ENCODE assay signal across 31 cellular contexts in genomic region chr17:78268191-78268874, GRCh38. TPM values are rescaled to one million over a fixed set of nuclear protein-coding genes. Genes with fewer than 3 reads are reported as not detected.
DNase-seq lines count a peak whose midpoint lies in the region; ATAC-seq and TF ChIP-seq lines count a peak whose summit lies in the region.
"Had no signal": no experiment of that assay in that cellular context is flagged by ENCODE, and none has a peak within 500 bp of the region (broad histone marks: within the 10 kb centered on the region; RNA-seq: fewer than 3 reads in every experiment).

No MANE protein-coding gene starts in this region.

- H3K9me3 ChIP-seq in right cardiac atrium (ENCODE audit: control insufficient read depth, low read length), result no peaks in the 10 kb centered on the region
- H3K9me3 ChIP-seq in right atrium auricular region, result no peaks in the 10 kb centered on the region
- no peaks in the 10 kb centered on the region for H3K9me3 ChIP-seq in upper lobe of right lung
- no peaks in the 10 kb centered on the region for H3K9me3 ChIP-seq in thyroid gland
- H3K9me3 ChIP-seq: ascending aorta, heart left ventricle, Peyer's patch, psoas muscle had no signal

- CTCF ChIA-PET in activated CD4-positive, alpha-beta T cell treated with anti-CD3 and anti-CD28 coated beads, Interleukin-2, amount 10 ng/mL, durations not matched to agents 7 days and 5 days (lab: Charles Lee), result interaction anchor here (1.4 to 2.8 kb wide), 2 partner anchors 18 to 20 kb away, joined by 3 to 10 read pairs; no protein-coding TSS in a partner anchor
- CTCF ChIA-PET in activated CD8-positive, alpha-beta T cell treated with anti-CD3 and anti-CD28 coated beads, Interleukin-2, amount 10 ng/mL, durations not matched to agents 7 days and 5 days (lab: Charles Lee), result interaction anchor here (1.1 to 1.9 kb wide), 2 partner anchors 18 to 183 kb away, joined by 3 to 8 read pairs; no protein-coding TSS in a partner anchor

- H3K36me3 Mint-ChIP-seq in nephron (ENCODE audit: low read depth), result no peaks in the 10 kb centered on the region
- H3K36me3 Mint-ChIP-seq in activated CD4-positive, alpha-beta T cell treated with anti-CD3 and anti-CD28 coated beads, Interleukin-2, amount 10 ng/mL, durations not matched to agents 7 days and 5 days (ENCODE audit: low read depth), result no peaks in the 10 kb centered on the region
- H3K36me3 Mint-ChIP-seq in activated CD8-positive, alpha-beta T cell treated with anti-CD3 and anti-CD28 coated beads, Interleukin-2, amount 10 ng/mL, durations not matched to agents 7 days and 5 days (ENCODE audit: low read depth), result no peaks in the 10 kb centered on the region
- H3K36me3 Mint-ChIP-seq: activated naive CD8-positive, alpha-beta T cell treated with anti-CD3 and anti-CD28 coated beads for 36 hours; natural killer cell treated with Interleukin-12 subunit alpha and Interleukin-12 subunit beta and Interleukin-15 and Interleukin-18, amount 100 ng/mL, for 72 hours had no signal

- H3K4me3 Mint-ChIP-seq in nephron, result peak overlapping the region; percentile 70 to 81 (median 80)
- H3K4me3 Mint-ChIP-seq in activated CD4-positive, alpha-beta T cell treated with anti-CD3 and anti-CD28 coated beads, Interleukin-2, amount 10 ng/mL, durations not matched to agents 7 days and 5 days, result no peak overlapping the region
- H3K4me3 Mint-ChIP-seq in activated CD8-positive, alpha-beta T cell treated with anti-CD3 and anti-CD28 coated beads, Interleukin-2, amount 10 ng/mL, durations not matched to agents 7 days and 5 days, result no peak overlapping the region
- H3K4me3 Mint-ChIP-seq: activated naive CD8-positive, alpha-beta T cell treated with anti-CD3 and anti-CD28 coated beads for 36 hours; activated T-helper 17 cell treated with anti-CD3 and anti-CD28 coated beads, Interleukin-2, amount 50 U/mL, for 72 hours; central memory CD8-positive, alpha-beta T cell; natural killer cell treated with Interleukin-12 subunit alpha and Interleukin-12 subunit beta and Interleukin-15 and Interleukin-18, amount 100 ng/mL, for 72 hours had no signal

- no peak for TF ChIP-seq POLR2A in thyroid gland (IDR thresholded peaks at IDR 0.05)

- intact Hi-C loops in right cardiac atrium (cut with DNase I) (no loop called here), upper lobe of right lung (cut with DNase I) (no loop called here), thyroid gland (cut with DNase I) (no loop called here)

- H3K4me1 ChIP-seq in right cardiac atrium (ENCODE audit: control insufficient read depth, insufficient read depth, low read length) (no peaks in the 10 kb centered on the region), right atrium auricular region (peaks cover 0 to 16% of the 10 kb centered on the region in 2 donors), upper lobe of right lung (peaks cover 50% of the 10 kb centered on the region), thyroid gland (peaks cover 8 to 29% of the 10 kb centered on the region in 2 donors)
- H3K4me1 ChIP-seq: ascending aorta had no signal

- H3K4me1 Mint-ChIP-seq in nephron, result peaks cover 66% of the 10 kb centered on the region
- H3K4me1 Mint-ChIP-seq in activated CD4-positive, alpha-beta T cell treated with anti-CD3 and anti-CD28 coated beads, Interleukin-2, amount 10 ng/mL, durations not matched to agents 7 days and 5 days, result peaks cover 40% of the 10 kb centered on the region
- H3K4me1 Mint-ChIP-seq in activated CD8-positive, alpha-beta T cell treated with anti-CD3 and anti-CD28 coated beads, Interleukin-2, amount 10 ng/mL, durations not matched to agents 7 days and 5 days (ENCODE audit: low read depth), result peaks cover 10% of the 10 kb centered on the region
- H3K4me1 Mint-ChIP-seq: activated T-helper 17 cell treated with anti-CD3 and anti-CD28 coated beads, Interleukin-2, amount 50 U/mL, for 72 hours had no signal

- no peaks in the 10 kb centered on the region for H3K9me3 Mint-ChIP-seq in nephron
- no peaks in the 10 kb centered on the region for H3K9me3 Mint-ChIP-seq in activated CD4-positive, alpha-beta T cell treated with anti-CD3 and anti-CD28 coated beads, Interleukin-2, amount 10 ng/mL, durations not matched to agents 7 days and 5 days
- H3K9me3 Mint-ChIP-seq in activated CD8-positive, alpha-beta T cell treated with anti-CD3 and anti-CD28 coated beads, Interleukin-2, amount 10 ng/mL, durations not matched to agents 7 days and 5 days (ENCODE audit: insufficient read depth), result no peaks in the 10 kb centered on the region
- H3K9me3 Mint-ChIP-seq: activated naive CD8-positive, alpha-beta T cell treated with anti-CD3 and anti-CD28 coated beads for 36 hours; activated T-helper 17 cell treated with anti-CD3 and anti-CD28 coated beads, Interleukin-2, amount 50 U/mL, for 72 hours; central memory CD8-positive, alpha-beta T cell; natural killer cell treated with Interleukin-12 subunit alpha and Interleukin-12 subunit beta and Interleukin-15 and Interleukin-18, amount 100 ng/mL, for 72 hours had no signal

- H3K36me3 ChIP-seq in right atrium auricular region (no peaks in the 10 kb centered on the region), upper lobe of right lung (no peaks in the 10 kb centered on the region), thyroid gland (no peaks in the 10 kb centered on the region)
- H3K36me3 ChIP-seq: ascending aorta, heart left ventricle, Peyer's patch had no signal

- H3K27me3 ChIP-seq in right cardiac atrium (ENCODE audit: control insufficient read depth, insufficient read depth), result no peaks in the 10 kb centered on the region
- no peaks in the 10 kb centered on the region for H3K27me3 ChIP-seq in right atrium auricular region
- H3K27me3 ChIP-seq in upper lobe of right lung, result peaks cover 5% of the 10 kb centered on the region
- no peaks in the 10 kb centered on the region for H3K27me3 ChIP-seq in thyroid gland
- H3K27me3 ChIP-seq: Peyer's patch had no signal

- peak overlapping the region; percentile 93 to 97 (median 94) for H3K27ac Mint-ChIP-seq in nephron
- no peak overlapping the region for H3K27ac Mint-ChIP-seq in activated CD4-positive, alpha-beta T cell treated with anti-CD3 and anti-CD28 coated beads, Interleukin-2, amount 10 ng/mL, durations not matched to agents 7 days and 5 days
- no peak overlapping the region for H3K27ac Mint-ChIP-seq in activated CD8-positive, alpha-beta T cell treated with anti-CD3 and anti-CD28 coated beads, Interleukin-2, amount 10 ng/mL, durations not matched to agents 7 days and 5 days
- H3K27ac Mint-ChIP-seq: activated naive CD8-positive, alpha-beta T cell treated with anti-CD3 and anti-CD28 coated beads for 36 hours; activated T-helper 17 cell treated with anti-CD3 and anti-CD28 coated beads, Interleukin-2, amount 50 U/mL, for 72 hours; natural killer cell treated with Interleukin-12 subunit alpha and Interleukin-12 subunit beta and Interleukin-15 and Interleukin-18, amount 100 ng/mL, for 72 hours had no signal

- no peak overlapping the region for H3K4me3 ChIP-seq in right cardiac atrium (ENCODE audit: low read length)
- H3K4me3 ChIP-seq in right atrium auricular region, result no peak overlapping the region
- no peak overlapping the region for H3K4me3 ChIP-seq in upper lobe of right lung
- H3K4me3 ChIP-seq in thyroid gland (replicated peaks in 1 of 3), result no peak overlapping the region
- H3K4me3 ChIP-seq: ascending aorta, heart left ventricle, Peyer's patch, psoas muscle, skin epidermis had no signal

- ATAC-seq in right cardiac atrium (no peak), upper lobe of right lung (no peak)
- ATAC-seq in activated CD8-positive, alpha-beta T cell treated with anti-CD3 and anti-CD28 coated beads, Interleukin-2, amount 10 ng/mL, durations not matched to agents 7 days and 5 days, result no peak
- ATAC-seq: activated T-helper 17 cell treated with anti-CD3 and anti-CD28 coated beads, Interleukin-2, amount 50 U/mL, for 72 hours; heart left ventricle; left ventricle myocardium superior; natural killer cell treated with Interleukin-12 subunit alpha and Interleukin-12 subunit beta and Interleukin-15 and Interleukin-18, amount 100 ng/mL, for 72 hours; psoas muscle had no signal

- POLR2A ChIA-PET in activated CD4-positive, alpha-beta T cell treated with anti-CD3 and anti-CD28 coated beads, Interleukin-2, amount 10 ng/mL, durations not matched to agents 7 days and 5 days (lab: Charles Lee), result no interaction called here
- POLR2A ChIA-PET in activated CD8-positive, alpha-beta T cell treated with anti-CD3 and anti-CD28 coated beads, Interleukin-2, amount 10 ng/mL, durations not matched to agents 7 days and 5 days (lab: Charles Lee), result no interaction called here

- DNase-seq in right cardiac atrium, result peak in 2 of 3 donors; percentile 38 to 49
- DNase-seq in right atrium auricular region (ENCODE audit: low spot score), result no peak
- DNase-seq in ecto neural progenitor cell (ENCODE audit: low spot score), result peak; percentile 56
- peak; percentile 63 for DNase-seq in upper lobe of right lung
- DNase-seq in activated CD4-positive, alpha-beta T cell treated with anti-CD3 and anti-CD28 coated beads, Interleukin-2, amount 10 ng/mL, durations not matched to agents 7 days and 5 days, result no peak
- no peak for DNase-seq in activated CD8-positive, alpha-beta T cell treated with anti-CD3 and anti-CD28 coated beads, Interleukin-2, amount 10 ng/mL, durations not matched to agents 7 days and 5 days
- DNase-seq in thyroid gland, result no peak
- DNase-seq: activated CD4-positive, alpha-beta T cell treated with anti-CD3 and anti-CD28 coated beads, Interleukin-2, amount 50 U/mL, for 1 hour; activated CD8-positive, alpha-beta memory T cell treated with anti-CD3 and anti-CD28 coated beads, Interleukin-2, amount 50 U/mL, for 48 hours; activated naive CD8-positive, alpha-beta T cell treated with anti-CD3 and anti-CD28 coated beads for 36 hours; DMS79; heart left ventricle; Karpas-422; left ventricle myocardium superior; NCI-H187 treated with DMSO at 0.1 percent for 48 hours; NCI-H524 treated with DMSO at 0.1 percent for 48 hours; psoas muscle; stimulated activated CD4-positive, alpha-beta T cell treated with anti-CD3 and anti-CD28 coated beads, Interleukin-2, amount 100 ng/mL, for 24 hours had no signal

- TF ChIP-seq CTCF in right atrium auricular region (IDR thresholded peaks at IDR 0.05) (no peak), nephron (IDR thresholded peaks at IDR 0.05; ENCODE audit: unreplicated experiment in 3 of 3) (no peak), upper lobe of right lung (IDR thresholded peaks at IDR 0.05) (no peak), thyroid gland (IDR thresholded peaks at IDR 0.05) (no peak)

- H3K27ac ChIP-seq in right cardiac atrium (ENCODE audit: low read length) (no peak overlapping the region), right atrium auricular region (no peak overlapping the region), upper lobe of right lung (no peak overlapping the region), thyroid gland (no peak overlapping the region)
- H3K27ac ChIP-seq: ascending aorta, epithelial cell of prostate, heart left ventricle, psoas muscle had no signal

- WGBS in right cardiac atrium, result 70% methylated on average over 24 of the region's 24 CpGs
- WGBS in thyroid gland, 2 donors, result 48 to 68% methylated on average over 7 to 9 of the region's 24 CpGs

- H3K27me3 Mint-ChIP-seq in nephron (ENCODE audit: low read depth), result peaks cover 7% of the 10 kb centered on the region
- H3K27me3 Mint-ChIP-seq in activated CD4-positive, alpha-beta T cell treated with anti-CD3 and anti-CD28 coated beads, Interleukin-2, amount 10 ng/mL, durations not matched to agents 7 days and 5 days, result no peaks in the 10 kb centered on the region
- peaks cover 11% of the 10 kb centered on the region for H3K27me3 Mint-ChIP-seq in activated CD8-positive, alpha-beta T cell treated with anti-CD3 and anti-CD28 coated beads, Interleukin-2, amount 10 ng/mL, durations not matched to agents 7 days and 5 days (ENCODE audit: low read depth)
- H3K27me3 Mint-ChIP-seq: activated naive CD8-positive, alpha-beta T cell treated with anti-CD3 and anti-CD28 coated beads for 36 hours had no signal

RNA-seq across cellular contexts. Expression of gene TMEM235, which starts 36.9 kb away (rescaled TPM):
- total RNA-seq in right cardiac atrium (not detected), right atrium auricular region (not detected), upper lobe of right lung (not detected), thyroid gland (not detected)
- polyA plus RNA-seq in right cardiac atrium, result not detected
- total RNA-seq in activated CD4-positive, alpha-beta T cell treated with anti-CD3 and anti-CD28 coated beads, Interleukin-2, amount 10 ng/mL, durations not matched to agents 7 days and 5 days, result not detected
- total RNA-seq in activated CD8-positive, alpha-beta T cell treated with anti-CD3 and anti-CD28 coated beads, Interleukin-2, amount 10 ng/mL, durations not matched to agents 7 days and 5 days, result not detected
- total RNA-seq: activated naive CD8-positive, alpha-beta T cell treated with anti-CD3 and anti-CD28 coated beads for 36 hours; activated T-helper 17 cell treated with anti-CD3 and anti-CD28 coated beads, Interleukin-2, amount 50 U/mL, for 72 hours; ascending aorta; heart left ventricle; left ventricle myocardium superior; mononuclear cell; natural killer cell treated with Interleukin-12 subunit alpha and Interleukin-12 subunit beta and Interleukin-15 and Interleukin-18, amount 100 ng/mL, for 72 hours; Peyer's patch; psoas muscle; SK-MEL-5; subcutaneous adipose tissue; T-helper 2 cell treated with Interferon-gamma antibody and Interleukin-4, amounts not matched to agents 100 ng/mL and 5 ng/mL, for 36 hours; urinary bladder had no signal
- polyA plus RNA-seq: heart left ventricle, psoas muscle, urinary bladder had no signal

RNA-seq across cellular contexts. Expression of gene BIRC5, which starts 54.3 kb away (rescaled TPM):
- total RNA-seq in right cardiac atrium (1 to 10 TPM in 2 of 4 donors, under 1 TPM in 1, not detected in 1; 0.17 to 1.3 (median 1.1) TPM), right atrium auricular region (1 to 10 TPM in 1 of 2 donors, not detected in 1; 3.7 TPM), upper lobe of right lung (1.1 TPM), thyroid gland (under 1 TPM in 3 of 4 donors, not detected in 1; 0.11 to 0.83 (median 0.13) TPM)
- polyA plus RNA-seq in right cardiac atrium, result 0.29 TPM
- total RNA-seq in activated CD4-positive, alpha-beta T cell treated with anti-CD3 and anti-CD28 coated beads, Interleukin-2, amount 10 ng/mL, durations not matched to agents 7 days and 5 days, result 100 to 1,000 TPM; 113 to 117 TPM
- total RNA-seq in activated CD8-positive, alpha-beta T cell treated with anti-CD3 and anti-CD28 coated beads, Interleukin-2, amount 10 ng/mL, durations not matched to agents 7 days and 5 days, result 100 to 1,000 TPM; 108 to 114 TPM

Comparison
In these comparisons a context has a peak if more than half of its experiments do, and no peak if none do; other contexts are left out.
1. DNase-seq: peak in right cardiac atrium (2 of 3), ecto neural progenitor cell (single experiment) and upper lobe of right lung (single experiment); none in right atrium auricular region (single experiment), activated CD4-positive, alpha-beta T cell treated with anti-CD3 and anti-CD28 coated beads, Interleukin-2, amount 10 ng/mL, durations not matched to agents 7 days and 5 days (single experiment), activated CD8-positive, alpha-beta T cell treated with anti-CD3 and anti-CD28 coated beads, Interleukin-2, amount 10 ng/mL, durations not matched to agents 7 days and 5 days (single experiment) and thyroid gland (0 of 2).
2. H3K27ac Mint-ChIP-seq: peak in nephron (3 of 3); none in activated CD4-positive, alpha-beta T cell treated with anti-CD3 and anti-CD28 coated beads, Interleukin-2, amount 10 ng/mL, durations not matched to agents 7 days and 5 days (single experiment) and activated CD8-positive, alpha-beta T cell treated with anti-CD3 and anti-CD28 coated beads, Interleukin-2, amount 10 ng/mL, durations not matched to agents 7 days and 5 days (single experiment).
3. H3K4me3 Mint-ChIP-seq: peak in nephron (3 of 3); none in activated CD4-positive, alpha-beta T cell treated with anti-CD3 and anti-CD28 coated beads, Interleukin-2, amount 10 ng/mL, durations not matched to agents 7 days and 5 days (single experiment) and activated CD8-positive, alpha-beta T cell treated with anti-CD3 and anti-CD28 coated beads, Interleukin-2, amount 10 ng/mL, durations not matched to agents 7 days and 5 days (single experiment).
4. RNA of gene BIRC5, which starts 54.3 kb away (total RNA-seq): 113 to 117 TPM in activated CD4-positive, alpha-beta T cell treated with anti-CD3 and anti-CD28 coated beads, Interleukin-2, amount 10 ng/mL, durations not matched to agents 7 days and 5 days and 108 to 114 TPM in activated CD8-positive, alpha-beta T cell treated with anti-CD3 and anti-CD28 coated beads, Interleukin-2, amount 10 ng/mL, durations not matched to agents 7 days and 5 days; 3.7 TPM in right atrium auricular region, 0.17 to 1.3 TPM in right cardiac atrium, 1.1 TPM in upper lobe of right lung (single experiment) and 0.11 to 0.83 TPM in thyroid gland; every median in the first group is over 10 times any median in the second.